Comparison of ENCODE assay signal across 27 cellular contexts in genomic region chr4:150648123-150648522, GRCh38.
"Had no signal": no experiment of that assay in that cellular context is flagged by ENCODE, and none has a peak within 500 bp of the region (broad histone marks: within the 10 kb centered on the region; RNA-seq: fewer than 3 reads in every experiment).

No MANE protein-coding gene starts in this region.

- H3K79me2 ChIP-seq: parathyroid adenoma had no signal

- H2AFZ ChIP-seq: neural progenitor cell, parathyroid adenoma had no signal

- H3K4me1 Mint-ChIP-seq: neural progenitor cell; stimulated activated naive B cell treated with anti-CD40 and anti-IgM and Interleukin-4, amounts not matched to agents 10 μg/mL and 1 μg/mL and 100 μg/mL, for 72 hours had no signal

- H3K27me3 ChIP-seq: esophagus squamous epithelium, gastrocnemius medialis, neural progenitor cell, right lobe of liver, tibial nerve, upper lobe of right lung, uterus had no signal

- H3K27ac Mint-ChIP-seq: memory B cell; naive thymus-derived CD4-positive, alpha-beta T cell; neural progenitor cell; progenitor cell of endocrine pancreas; stimulated activated naive B cell treated with anti-CD40 and anti-IgM and Interleukin-4, amounts not matched to agents 10 μg/mL and 1 μg/mL and 100 μg/mL, for 72 hours; stimulated activated naive CD8-positive, alpha-beta T cell treated with anti-CD3 and anti-CD28 coated beads, Interleukin-15, Interleukin-2, amounts not matched to agents 100 ng/mL and 50 ng/mL, for 24 hours had no signal

- DNase-seq: dermis blood vessel endothelial cell; effector memory CD4-positive, alpha-beta T cell; erythroblast; esophagus squamous epithelium; gastrocnemius medialis; head of caudate nucleus; kidney; mucosa of descending colon; naive thymus-derived CD4-positive, alpha-beta T cell; right lobe of liver; small intestine; stimulated activated CD4-positive, alpha-beta T cell treated with anti-CD3 and anti-CD28 coated beads, Interleukin-15, amount 100 ng/mL, for 24 hours; stimulated activated CD4-positive, alpha-beta T cell treated with anti-CD3 and anti-CD28 coated beads, Interleukin-2, amount 100 ng/mL, for 48 hours; stimulated activated naive B cell treated with anti-CD40 and anti-IgM and Interleukin-4, amounts not matched to agents 10 μg/mL and 1 μg/mL and 100 μg/mL, for 72 hours; upper lobe of right lung; uterus had no signal

- H3K4me1 ChIP-seq: esophagus squamous epithelium, gastrocnemius medialis, neural progenitor cell, parathyroid adenoma, right lobe of liver, tibial nerve, upper lobe of right lung, uterus had no signal

- H3K36me3 Mint-ChIP-seq: neural progenitor cell had no signal

- H3K27ac ChIP-seq: coronary artery, esophagus squamous epithelium, gastrocnemius medialis, neural progenitor cell, parathyroid adenoma, right lobe of liver, thoracic aorta, tibial nerve, upper lobe of right lung, uterus had no signal

- ATAC-seq: gastrocnemius medialis; left lobe of liver; mucosa of descending colon; naive thymus-derived CD4-positive, alpha-beta T cell; right lobe of liver; stimulated activated naive B cell treated with anti-CD40 and anti-IgM and Interleukin-4, amounts not matched to agents 10 μg/mL and 1 μg/mL and 100 μg/mL, for 72 hours; upper lobe of right lung had no signal

- H3K4me2 ChIP-seq: neural progenitor cell had no signal

- H3K9me3 Mint-ChIP-seq: memory B cell; naive thymus-derived CD4-positive, alpha-beta T cell; neural progenitor cell; stimulated activated naive B cell treated with anti-CD40 and anti-IgM and Interleukin-4, amounts not matched to agents 10 μg/mL and 1 μg/mL and 100 μg/mL, for 72 hours; stimulated activated naive CD8-positive, alpha-beta T cell treated with anti-CD3 and anti-CD28 coated beads, Interleukin-15, Interleukin-2, amounts not matched to agents 100 ng/mL and 50 ng/mL, for 24 hours had no signal

- H3K36me3 ChIP-seq: esophagus squamous epithelium, gastrocnemius medialis, neural progenitor cell, right lobe of liver, thoracic aorta, tibial nerve, upper lobe of right lung, uterus had no signal

- H3K4me3 ChIP-seq: coronary artery, esophagus squamous epithelium, gastrocnemius medialis, lung, mucosa of descending colon, neural progenitor cell, right lobe of liver, thoracic aorta, tibial nerve, upper lobe of right lung, uterus had no signal

- FAIRE-seq: endometrium, kidney, small intestine had no signal

- H3K27me3 Mint-ChIP-seq: memory B cell; naive thymus-derived CD4-positive, alpha-beta T cell; progenitor cell of endocrine pancreas; stimulated activated naive B cell treated with anti-CD40 and anti-IgM and Interleukin-4, amounts not matched to agents 10 μg/mL and 1 μg/mL and 100 μg/mL, for 72 hours; stimulated activated naive CD8-positive, alpha-beta T cell treated with anti-CD3 and anti-CD28 coated beads, Interleukin-15, Interleukin-2, amounts not matched to agents 100 ng/mL and 50 ng/mL, for 24 hours had no signal

- H3K4me3 Mint-ChIP-seq: memory B cell; naive thymus-derived CD4-positive, alpha-beta T cell; neural progenitor cell; stimulated activated naive B cell treated with anti-CD40 and anti-IgM and Interleukin-4, amounts not matched to agents 10 μg/mL and 1 μg/mL and 100 μg/mL, for 72 hours; stimulated activated naive CD8-positive, alpha-beta T cell treated with anti-CD3 and anti-CD28 coated beads, Interleukin-15, Interleukin-2, amounts not matched to agents 100 ng/mL and 50 ng/mL, for 24 hours had no signal
